Comparison of ENCODE assay signal across 17 cellular contexts in the genomic region with DNA sequence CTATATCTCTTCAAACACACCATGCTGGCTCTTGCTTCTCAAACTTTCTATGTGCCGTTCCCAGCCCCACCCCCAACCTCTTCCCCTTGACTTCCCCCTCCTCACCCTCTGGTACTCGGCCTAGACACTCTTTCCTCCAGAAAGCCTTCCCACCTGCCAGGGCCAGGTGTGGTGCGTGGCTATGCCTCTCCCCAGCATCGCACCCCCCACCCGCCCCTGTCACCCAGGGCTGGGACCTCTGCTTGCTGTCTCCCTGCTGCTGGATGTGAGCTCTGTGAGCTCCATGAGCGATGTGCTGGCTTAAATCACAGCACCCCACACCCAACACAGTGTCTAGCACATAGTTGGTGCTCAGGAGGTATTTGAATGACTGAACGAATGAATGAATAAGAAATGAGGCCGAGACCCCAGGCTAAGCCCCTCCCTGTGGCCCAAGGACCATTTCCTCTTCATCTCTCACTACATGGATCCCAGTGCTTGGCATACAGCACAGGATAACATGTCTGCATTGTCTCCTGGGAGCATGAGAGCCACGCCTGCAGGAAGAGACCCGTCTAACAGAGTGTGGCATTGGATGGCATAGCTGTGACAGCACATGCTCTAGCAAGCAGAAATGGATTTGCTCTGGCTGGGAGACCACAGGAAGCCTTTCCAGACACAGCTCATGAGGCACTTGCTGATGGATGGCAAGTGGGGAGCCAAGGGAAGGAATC. TPM values are rescaled to one million over a fixed set of nuclear protein-coding genes. Genes with fewer than 3 reads are reported as not detected.
"Had no signal": no experiment of that assay in that cellular context is flagged by ENCODE, and none has a peak within 500 bp of the region (broad histone marks: within the 10 kb centered on the region; RNA-seq: fewer than 3 reads in every experiment).

No MANE protein-coding gene starts in this region.

- H3K4me3 Mint-ChIP-seq: naive B cell; stimulated activated effector memory CD8-positive, alpha-beta T cell treated with anti-CD3 and anti-CD28 coated beads, Interleukin-12 subunit alpha, Interleukin-12 subunit beta, amount 100 ng/mL, for 72 hours had no signal

- H3K4me1 ChIP-seq: parathyroid adenoma, thyroid gland had no signal

- H3K36me3 Mint-ChIP-seq: activated naive CD4-positive, alpha-beta T cell treated with anti-CD3 and anti-CD28 coated beads, Interleukin-2, amount 50 U/mL, for 72 hours; naive B cell; stimulated activated effector memory CD8-positive, alpha-beta T cell treated with anti-CD3 and anti-CD28 coated beads, Interleukin-12 subunit alpha, Interleukin-12 subunit beta, amount 100 ng/mL, for 72 hours had no signal

- H3K9me3 ChIP-seq: thyroid gland had no signal

- H3K4me2 ChIP-seq: smooth muscle cell had no signal

- H3K9me3 Mint-ChIP-seq: activated naive CD4-positive, alpha-beta T cell treated with anti-CD3 and anti-CD28 coated beads, Interleukin-2, amount 50 U/mL, for 72 hours; naive B cell; stimulated activated effector memory CD8-positive, alpha-beta T cell treated with anti-CD3 and anti-CD28 coated beads, Interleukin-12 subunit alpha, Interleukin-12 subunit beta, amount 100 ng/mL, for 72 hours had no signal

- H3K27ac Mint-ChIP-seq: activated naive CD4-positive, alpha-beta T cell treated with anti-CD3 and anti-CD28 coated beads, Interleukin-2, amount 50 U/mL, for 72 hours; stimulated activated effector memory CD8-positive, alpha-beta T cell treated with anti-CD3 and anti-CD28 coated beads, Interleukin-12 subunit alpha, Interleukin-12 subunit beta, amount 100 ng/mL, for 72 hours had no signal

- H2AFZ ChIP-seq: parathyroid adenoma had no signal

- ATAC-seq: activated naive CD4-positive, alpha-beta T cell treated with anti-CD3 and anti-CD28 coated beads, Interleukin-2, amount 50 U/mL, for 72 hours; esophagus mucosa; stimulated activated effector memory CD8-positive, alpha-beta T cell treated with anti-CD3 and anti-CD28 coated beads, Interleukin-12 subunit alpha, Interleukin-12 subunit beta, amount 100 ng/mL, for 72 hours had no signal

- H3K36me3 ChIP-seq: brain microvascular endothelial cell, thyroid gland had no signal

- DNase-seq: activated CD4-positive, alpha-beta T cell treated with anti-CD3 and anti-CD28 coated beads, Interleukin-2, amount 50 U/mL, for 1 hour; activated CD4-positive, CD25-positive, alpha-beta regulatory T cell; activated effector memory CD4-positive, alpha-beta T cell treated with Interleukin-2 at 50 U/mL for 16 hours; activated T-cell treated with anti-CD3 and anti-CD28 coated beads, Interleukin-2, amount 50 U/mL, for 1 hour; amniotic stem cell; brain microvascular endothelial cell; glutamatergic neuron; naive B cell; retina; T-helper 2 cell had no signal

- H3K9ac ChIP-seq: parathyroid adenoma had no signal

- H3K27ac ChIP-seq: brain microvascular endothelial cell, dorsolateral prefrontal cortex, parathyroid adenoma, thyroid gland had no signal

- H3K27me3 ChIP-seq: thyroid gland had no signal

- H3K4me3 ChIP-seq: dorsolateral prefrontal cortex, smooth muscle cell, thyroid gland had no signal

- H3K4me1 Mint-ChIP-seq: naive B cell; stimulated activated effector memory CD8-positive, alpha-beta T cell treated with anti-CD3 and anti-CD28 coated beads, Interleukin-12 subunit alpha, Interleukin-12 subunit beta, amount 100 ng/mL, for 72 hours had no signal

RNA-seq across cellular contexts. Expression of gene TNNT2, which starts 19.7 kb away (rescaled TPM):
- total RNA-seq: activated naive CD4-positive, alpha-beta T cell treated with anti-CD3 and anti-CD28 coated beads, Interleukin-2, amount 50 U/mL, for 72 hours had no signal

RNA-seq across cellular contexts. Expression of gene LAD1, which starts 41.3 kb away (rescaled TPM):
- total RNA-seq: activated naive CD4-positive, alpha-beta T cell treated with anti-CD3 and anti-CD28 coated beads, Interleukin-2, amount 50 U/mL, for 72 hours had no signal
